ENCODE assay signal across 8 cellular contexts in the genomic region with DNA sequence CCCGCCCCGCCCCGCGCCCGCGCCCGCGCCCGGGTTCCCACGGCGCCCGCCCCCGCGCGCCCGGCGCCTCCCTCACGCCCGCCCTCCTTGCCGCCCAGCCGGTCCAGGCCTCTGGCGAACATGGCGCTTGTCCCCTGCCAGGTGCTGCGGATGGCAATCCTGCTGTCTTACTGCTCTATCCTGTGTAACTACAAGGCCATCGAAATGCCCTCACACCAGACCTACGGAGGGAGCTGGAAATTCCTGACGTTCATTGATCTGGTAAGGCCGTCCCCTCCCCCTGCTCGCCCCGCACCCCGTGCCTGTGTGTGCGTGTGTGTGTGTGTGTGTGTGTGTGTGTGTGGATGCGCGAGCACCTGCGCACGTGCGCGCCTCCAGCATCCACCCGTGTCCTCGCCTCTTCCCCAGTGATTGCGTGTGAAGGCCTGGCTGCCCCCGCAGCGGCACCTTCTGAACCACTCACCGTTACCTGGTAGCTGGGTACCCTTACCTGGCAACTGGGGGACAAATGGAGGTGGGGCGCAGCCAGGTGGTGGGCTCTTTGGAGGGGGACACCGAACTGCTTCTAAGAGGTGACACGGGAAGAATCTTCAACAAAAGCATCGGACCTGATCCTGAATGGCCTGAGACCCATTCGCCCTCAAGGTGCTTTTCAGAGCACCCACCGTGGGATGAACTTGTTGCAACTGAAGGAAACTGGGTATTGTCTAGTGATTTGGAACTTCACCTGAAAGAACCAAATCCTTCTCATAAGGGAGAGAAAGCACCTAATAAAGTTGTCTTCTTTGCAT. TPM values are rescaled to one million over a fixed set of nuclear protein-coding genes. Genes with fewer than 3 reads are reported as not detected.
DNase-seq lines count a peak whose midpoint lies in the region; ATAC-seq and TF ChIP-seq lines count a peak whose summit lies in the region.

A gene with protein sequence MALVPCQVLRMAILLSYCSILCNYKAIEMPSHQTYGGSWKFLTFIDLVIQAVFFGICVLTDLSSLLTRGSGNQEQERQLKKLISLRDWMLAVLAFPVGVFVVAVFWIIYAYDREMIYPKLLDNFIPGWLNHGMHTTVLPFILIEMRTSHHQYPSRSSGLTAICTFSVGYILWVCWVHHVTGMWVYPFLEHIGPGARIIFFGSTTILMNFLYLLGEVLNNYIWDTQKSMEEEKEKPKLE (plus strand): TSS at position 84 of the 791 bp plus-strand sequence. CDS start 37 bp downstream, at position 121.

- H4K20me1 ChIP-seq in KMS-11 (ENCODE audit: insufficient read depth), result no peaks in the 10 kb centered on the region

- WGBS in lung, 2 donors, result 11 to 16% methylated on average over 22 to 48 of the region's 50 CpGs

- POLR2A ChIA-PET in activated CD4-positive, alpha-beta T cell treated with anti-CD3 and anti-CD28 coated beads for 36 hours (lab: Charles Lee), result no interaction called here

- H3K4me3 ChIP-seq in KMS-11 (IDR thresholded peaks at IDR 0.05; ENCODE audit: insufficient read depth, low read depth, low read length) (no peak within 1 kb of the TSS), lung (peak within 1 kb of the TSS; percentile 92)

- no peaks in the 10 kb centered on the region for H3K9me3 Mint-ChIP-seq in activated CD4-positive, alpha-beta T cell treated with anti-CD3 and anti-CD28 coated beads for 36 hours (ENCODE audit: low read depth)

- TF ChIP-seq CTCF in KMS-11 (conservative IDR thresholded peaks at IDR 0.05; ENCODE audit: low read depth, low read length) (no peak), lung (IDR thresholded peaks at IDR 0.05; ENCODE audit: control extremely low read depth, extremely low read depth) (no peak)

- H3K27ac ChIP-seq in KMS-11 (peak within 1 kb of the TSS; percentile 26; the same call in 1 of the 2 replicates), cingulate gyrus (ENCODE audit: low read depth, low read length) (peak within 1 kb of the TSS; percentile 95), lung (ENCODE audit: low read depth in 1 of 2, low read length in 1 of 2) (peak within 1 kb of the TSS; percentile 97 to 99)

- in situ Hi-C loops in G401 (cut with HindIII; ENCODE audit: low sequenced_read_pairs), result no loop called here

- H3K36me3 ChIP-seq in KMS-11 (ENCODE audit: insufficient read depth) (no peaks in the 10 kb centered on the region), lung (ENCODE audit: control insufficient read depth in 2 of 2, insufficient read depth in 2 of 2, low read length in 2 of 2) (no peaks in the 10 kb centered on the region)

- intact Hi-C loops in activated CD4-positive, alpha-beta T cell treated with anti-CD3 and anti-CD28 coated beads for 36 hours (cut with DNase I, micrococcal nuclease), result loop anchor here (1.0 to 5.0 kb wide), 5 partner anchors 71 to 389 kb away; partner anchors contain the start of genes ADAT2 (in 1 of the 2) and PEX3 (in 1 of the 2)

- peak within 1 kb of the TSS; percentile 77 for H3K4me3 Mint-ChIP-seq in activated CD4-positive, alpha-beta T cell treated with anti-CD3 and anti-CD28 coated beads for 36 hours

- peaks cover 2% of the 10 kb centered on the region for H3K36me3 Mint-ChIP-seq in activated CD4-positive, alpha-beta T cell treated with anti-CD3 and anti-CD28 coated beads for 36 hours (ENCODE audit: low read depth)

- peaks cover 30% of the 10 kb centered on the region for H3K4me1 Mint-ChIP-seq in activated CD4-positive, alpha-beta T cell treated with anti-CD3 and anti-CD28 coated beads for 36 hours

- peaks cover 22% of the 10 kb centered on the region for H3K4me1 ChIP-seq in KMS-11 (ENCODE audit: low read depth, poor library complexity, severe bottlenecking)
- H3K4me1 ChIP-seq in lung (ENCODE audit: control insufficient read depth in 2 of 2, insufficient read depth in 2 of 2, low read length in 2 of 2), result peaks cover 3 to 5% of the 10 kb centered on the region in 2 donors

- peak within 1 kb of the TSS; percentile 90 for H3K27ac Mint-ChIP-seq in activated CD4-positive, alpha-beta T cell treated with anti-CD3 and anti-CD28 coated beads for 36 hours

- no peaks in the 10 kb centered on the region for H3K79me2 ChIP-seq in KMS-11 (ENCODE audit: insufficient read depth, low read depth)

- no peaks in the 10 kb centered on the region for H3K9me3 ChIP-seq in lung (ENCODE audit: control insufficient read depth in 2 of 2, insufficient read depth in 1 of 2, low read length in 1 of 2)

- H3K9ac ChIP-seq in KMS-11, result peak within 1 kb of the TSS; percentile 77

- peak; percentile 75 for DNase-seq in G401 (ENCODE audit: low spot score)
- peak; percentile 74 for DNase-seq in activated CD4-positive, alpha-beta T cell treated with anti-CD3 and anti-CD28 coated beads for 36 hours
- peak; percentile 75 for DNase-seq in lung (ENCODE audit: low spot score)
- peak in 2 of 3 donors; percentile 38 to 40 for DNase-seq in stimulated activated CD4-positive, alpha-beta T cell treated with anti-CD3 and anti-CD28 coated beads, TNF-alpha, amount 100 ng/mL, for 1 hour (ENCODE audit: low read depth in 3 of 3, low spot score in 1 of 3)
- DNase-seq in 8988T, result no peak

- ATAC-seq in GM21825 (IDR thresholded peaks at IDR 0.05; ENCODE audit: unreplicated experiment) (peak; percentile 74), lung (ENCODE audit: insufficient read depth, low FRiP score) (peak; percentile 4)
- peak; percentile 59 for ATAC-seq in activated CD4-positive, alpha-beta T cell treated with anti-CD3 and anti-CD28 coated beads for 36 hours

- peak within 1 kb of the TSS; percentile 70 for H3K4me2 ChIP-seq in KMS-11

- H3K27me3 ChIP-seq in KMS-11 (ENCODE audit: insufficient read depth, low read depth), result no peaks in the 10 kb centered on the region
- H3K27me3 ChIP-seq in lung (ENCODE audit: control insufficient read depth, insufficient read depth), result no peaks in the 10 kb centered on the region

- peak within 1 kb of the TSS; percentile 96 for H2AFZ ChIP-seq in KMS-11 (ENCODE audit: low read depth)

- H3K27me3 Mint-ChIP-seq in activated CD4-positive, alpha-beta T cell treated with anti-CD3 and anti-CD28 coated beads for 36 hours, result no peaks in the 10 kb centered on the region

- CTCF ChIA-PET in activated CD4-positive, alpha-beta T cell treated with anti-CD3 and anti-CD28 coated beads for 36 hours (lab: Charles Lee), result interaction anchor here (0.7 to 1.7 kb wide), 4 partner anchors 9 to 369 kb away, joined by 3 to 4 read pairs (median 4); no protein-coding TSS in a partner anchor

RNA-seq across cellular contexts. Expression of the gene that starts here (rescaled TPM):
- total RNA-seq in G401 (2014; rRNA removed; shearing (Covaris generic)), result 28.9 and 49.7 TPM in 2 replicates
- 10 to 100 TPM; 21.2 to 22.8 TPM for total RNA-seq in activated CD4-positive, alpha-beta T cell treated with anti-CD3 and anti-CD28 coated beads for 36 hours
- 10 to 100 TPM; 25.0 to 29.6 TPM for total RNA-seq in lung
- 10 to 100 TPM; 19.9 to 31.7 TPM for polyA plus RNA-seq in lung

Comparison
In these comparisons a context has a peak if more than half of its experiments do, and no peak if none do; other contexts are left out.
1. ATAC-seq: peak in every context shown above with its lines; median percentile 74 in GM21825; 59 in activated CD4-positive, alpha-beta T cell treated with anti-CD3 and anti-CD28 coated beads for 36 hours; 4 in lung.
2. H3K27ac ChIP-seq: peak in every context shown above with its lines; median percentile 98 in lung; 95 in cingulate gyrus; 26 in KMS-11.